In the genomic region with DNA sequence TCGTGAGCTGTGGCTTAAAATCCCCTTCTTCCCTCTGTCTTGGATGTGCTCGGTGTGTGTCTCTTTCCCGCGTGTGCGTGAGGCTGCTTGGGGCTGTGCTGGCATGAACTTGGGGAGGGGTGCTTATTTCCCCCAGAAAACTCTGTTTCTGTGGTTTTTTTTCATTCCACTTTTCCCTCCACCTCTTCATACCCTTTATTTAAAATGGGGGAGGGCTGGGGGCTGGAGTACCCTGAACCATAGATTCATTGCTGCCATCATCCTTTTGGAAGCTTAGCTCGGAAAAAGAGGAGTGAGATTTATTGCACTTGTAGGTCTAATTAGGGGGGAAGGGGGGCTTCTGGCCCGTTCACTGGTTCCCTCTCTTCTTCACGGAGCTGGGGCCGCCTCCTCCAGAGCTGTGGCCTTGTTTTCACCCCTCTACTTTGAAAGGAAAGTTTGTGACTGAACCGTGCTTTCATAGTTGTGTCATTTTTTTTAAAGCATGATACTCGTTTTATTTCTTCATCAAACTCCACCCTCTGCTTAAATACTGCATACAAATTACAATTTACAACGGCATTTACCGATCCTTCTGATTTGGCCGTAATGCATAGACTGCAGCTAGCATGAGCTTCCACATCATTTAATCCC, we compare ENCODE assay signal across 9 cellular contexts. TPM values are rescaled to one million over a fixed set of nuclear protein-coding genes. Genes with fewer than 3 reads are reported as not detected.
A peak's percentile ranks its signal among the peaks of the same experiment; 100 is the strongest.
DNase-seq lines count a peak whose midpoint lies in the region; ATAC-seq and TF ChIP-seq lines count a peak whose summit lies in the region.
"Had no signal": no experiment of that assay in that cellular context is flagged by ENCODE, and none has a peak within 500 bp of the region (broad histone marks: within the 10 kb centered on the region; RNA-seq: fewer than 3 reads in every experiment).

No MANE protein-coding gene starts in this region.

- H3K9me3 ChIP-seq in BE2C, result no peaks in the 10 kb centered on the region
- H3K9me3 ChIP-seq in Karpas-422 (ENCODE audit: low read length), result no peaks in the 10 kb centered on the region

- no peaks in the 10 kb centered on the region for H4K20me1 ChIP-seq in Karpas-422 (ENCODE audit: insufficient read depth, low read depth, low read length)

- H3K27ac Mint-ChIP-seq in nephron progenitor cell, result peak overlapping the region; percentile 99

- H2AFZ ChIP-seq in Karpas-422 (ENCODE audit: low read length), result no peak overlapping the region

- H3K27me3 Mint-ChIP-seq in nephron progenitor cell (ENCODE audit: low read depth, poor library complexity), result peaks cover 34% of the 10 kb centered on the region

- peaks cover 10% of the 10 kb centered on the region for H3K36me3 ChIP-seq in BE2C
- no peaks in the 10 kb centered on the region for H3K36me3 ChIP-seq in Karpas-422 (ENCODE audit: insufficient read depth, low read length)

- TF ChIP-seq CTCF in BE2C (IDR thresholded peaks at IDR 0.05; ENCODE audit: low read depth, low read length) (no peak), coronary artery (IDR thresholded peaks at IDR 0.05) (no peak), nephron progenitor cell (IDR thresholded peaks at IDR 0.05) (no peak)

- H3K9ac ChIP-seq in Karpas-422 (ENCODE audit: low read length), result peak overlapping the region; percentile 20; the same call in 1 of the 2 replicates

- H3K4me3 ChIP-seq in BE2C (ENCODE audit: low read depth, low read length), result peak overlapping the region; percentile 71
- H3K4me3 ChIP-seq in Karpas-422 (ENCODE audit: low read length), result peak overlapping the region; percentile 64; the same call in 1 of the 2 replicates
- H3K4me3 ChIP-seq in coronary artery, result peak overlapping the region; percentile 68

- peaks cover 40% of the 10 kb centered on the region for H3K4me1 Mint-ChIP-seq in nephron progenitor cell

- ATAC-seq in HG03439 (IDR thresholded peaks at IDR 0.05; ENCODE audit: unreplicated experiment) (no peak), esophagus mucosa (no peak)

- peak overlapping the region; percentile 94 for H3K4me3 Mint-ChIP-seq in nephron progenitor cell

- no peaks in the 10 kb centered on the region for H3K27me3 ChIP-seq in BE2C
- peaks cover 4% of the 10 kb centered on the region; the same call in 1 of the 2 replicates for H3K27me3 ChIP-seq in Karpas-422 (ENCODE audit: low read length)

- H3K9me2 ChIP-seq in Karpas-422 (replicated peaks; ENCODE audit: insufficient read depth, low read length), result no peaks in the 10 kb centered on the region

- peaks cover 5% of the 10 kb centered on the region for H3K9me3 Mint-ChIP-seq in nephron progenitor cell

- no peaks in the 10 kb centered on the region for H3K4me1 ChIP-seq in BE2C
- H3K4me1 ChIP-seq in Karpas-422 (ENCODE audit: low read length), result peaks cover 45% of the 10 kb centered on the region

- no peak overlapping the region for H3K27ac ChIP-seq in Karpas-422 (ENCODE audit: low read length)
- no peak overlapping the region for H3K27ac ChIP-seq in coronary artery

- H3K36me3 Mint-ChIP-seq in nephron progenitor cell (ENCODE audit: low read depth), result peaks cover 52% of the 10 kb centered on the region

- no peaks in the 10 kb centered on the region for H3K79me2 ChIP-seq in Karpas-422 (ENCODE audit: low read length)

- DNase-seq in BE2C (no peak), Karpas-422 (no peak), coronary artery (ENCODE audit: low spot score) (no peak), nephron progenitor cell (peak; percentile 52), CD1c-positive myeloid dendritic cell (ENCODE audit: extremely low spot score) (no peak), NCI-H2081 treated with DMSO at 0.1 percent for 48 hours (lab: John Stamatoyannopoulos, UW) (no peak)
- DNase-seq: NCI-H510A had no signal

- H3K4me2 ChIP-seq in Karpas-422 (ENCODE audit: low read depth, low read length, poor library complexity, severe bottlenecking), result peak overlapping the region; percentile 63

RNA-seq across cellular contexts. Expression of gene NR2F1, which starts 2.8 kb away (rescaled TPM):
- polyA plus RNA-seq in BE2C (2012; ENCODE audit: insufficient read depth, insufficient read length, low read depth), result 13.1 TPM
- not detected in 2 replicates for total RNA-seq in Karpas-422 (2014; rRNA removed; shearing (Covaris generic); ENCODE audit: low replicate concordance)
- total RNA-seq in esophagus mucosa, result 2.7 TPM

RNA-seq across cellular contexts. Expression of gene NR2F1-AS1, which starts 4.8 kb away (rescaled TPM):
- polyA plus RNA-seq in BE2C (2012; ENCODE audit: insufficient read depth, insufficient read length, low read depth), result 2.7 TPM
- 1.7 TPM in 1 of 2 replicates, not detected in the other for total RNA-seq in Karpas-422 (2014; rRNA removed; shearing (Covaris generic); ENCODE audit: low replicate concordance)
- total RNA-seq in esophagus mucosa, result 0.84 TPM
